Comparison of ENCODE assay signal across 1 cellular context in the genomic region with DNA sequence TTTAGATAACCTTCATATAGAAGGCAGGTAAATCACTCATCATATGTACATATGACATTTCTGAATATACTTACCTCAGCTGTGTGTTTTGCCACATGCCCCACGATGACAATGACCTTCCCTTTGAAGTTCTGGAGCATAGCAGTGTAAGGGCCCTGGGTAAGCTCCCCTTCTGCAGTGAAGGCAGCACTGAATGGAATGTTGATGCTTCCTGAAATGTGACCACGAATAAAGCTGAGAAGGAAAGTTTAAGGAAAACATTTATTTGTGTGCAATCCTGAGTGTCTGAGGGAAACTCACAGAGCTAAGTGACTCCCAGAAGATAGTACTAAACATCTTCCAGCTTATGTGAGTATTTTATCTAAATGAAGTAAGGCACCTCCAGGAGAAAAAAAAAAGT.
TF ChIP-seq lines count a peak whose summit lies in the region.

No MANE protein-coding gene starts in this region.

TF ChIP-seq in GM23338, 12 proteins besides CTCF, POLR2A, EP300 and RAD21 (continued from another document):
- TF ChIP-seq, protein P1, sequence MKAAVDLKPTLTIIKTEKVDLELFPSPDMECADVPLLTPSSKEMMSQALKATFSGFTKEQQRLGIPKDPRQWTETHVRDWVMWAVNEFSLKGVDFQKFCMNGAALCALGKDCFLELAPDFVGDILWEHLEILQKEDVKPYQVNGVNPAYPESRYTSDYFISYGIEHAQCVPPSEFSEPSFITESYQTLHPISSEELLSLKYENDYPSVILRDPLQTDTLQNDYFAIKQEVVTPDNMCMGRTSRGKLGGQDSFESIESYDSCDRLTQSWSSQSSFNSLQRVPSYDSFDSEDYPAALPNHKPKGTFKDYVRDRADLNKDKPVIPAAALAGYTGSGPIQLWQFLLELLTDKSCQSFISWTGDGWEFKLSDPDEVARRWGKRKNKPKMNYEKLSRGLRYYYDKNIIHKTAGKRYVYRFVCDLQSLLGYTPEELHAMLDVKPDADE (IDR thresholded peaks at IDR 0.05) = no peak
- TF ChIP-seq, protein P2, sequence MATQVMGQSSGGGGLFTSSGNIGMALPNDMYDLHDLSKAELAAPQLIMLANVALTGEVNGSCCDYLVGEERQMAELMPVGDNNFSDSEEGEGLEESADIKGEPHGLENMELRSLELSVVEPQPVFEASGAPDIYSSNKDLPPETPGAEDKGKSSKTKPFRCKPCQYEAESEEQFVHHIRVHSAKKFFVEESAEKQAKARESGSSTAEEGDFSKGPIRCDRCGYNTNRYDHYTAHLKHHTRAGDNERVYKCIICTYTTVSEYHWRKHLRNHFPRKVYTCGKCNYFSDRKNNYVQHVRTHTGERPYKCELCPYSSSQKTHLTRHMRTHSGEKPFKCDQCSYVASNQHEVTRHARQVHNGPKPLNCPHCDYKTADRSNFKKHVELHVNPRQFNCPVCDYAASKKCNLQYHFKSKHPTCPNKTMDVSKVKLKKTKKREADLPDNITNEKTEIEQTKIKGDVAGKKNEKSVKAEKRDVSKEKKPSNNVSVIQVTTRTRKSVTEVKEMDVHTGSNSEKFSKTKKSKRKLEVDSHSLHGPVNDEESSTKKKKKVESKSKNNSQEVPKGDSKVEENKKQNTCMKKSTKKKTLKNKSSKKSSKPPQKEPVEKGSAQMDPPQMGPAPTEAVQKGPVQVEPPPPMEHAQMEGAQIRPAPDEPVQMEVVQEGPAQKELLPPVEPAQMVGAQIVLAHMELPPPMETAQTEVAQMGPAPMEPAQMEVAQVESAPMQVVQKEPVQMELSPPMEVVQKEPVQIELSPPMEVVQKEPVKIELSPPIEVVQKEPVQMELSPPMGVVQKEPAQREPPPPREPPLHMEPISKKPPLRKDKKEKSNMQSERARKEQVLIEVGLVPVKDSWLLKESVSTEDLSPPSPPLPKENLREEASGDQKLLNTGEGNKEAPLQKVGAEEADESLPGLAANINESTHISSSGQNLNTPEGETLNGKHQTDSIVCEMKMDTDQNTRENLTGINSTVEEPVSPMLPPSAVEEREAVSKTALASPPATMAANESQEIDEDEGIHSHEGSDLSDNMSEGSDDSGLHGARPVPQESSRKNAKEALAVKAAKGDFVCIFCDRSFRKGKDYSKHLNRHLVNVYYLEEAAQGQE (IDR thresholded peaks at IDR 0.05; ENCODE audit: unreplicated experiment) = no peak
- TF ChIP-seq EZH2phosphoT487 (IDR thresholded peaks at IDR 0.05; ENCODE audit: unreplicated experiment) (no peak), ZNF114 (CRISPR knock-in tag; IDR thresholded peaks at IDR 0.05) (no peak), STAT1 (IDR thresholded peaks at IDR 0.05; ENCODE audit: unreplicated experiment) (no peak), JUNB (IDR thresholded peaks at IDR 0.05; ENCODE audit: unreplicated experiment) (no peak)
